In genomic region chr9:110623462-110624025, GRCh38 we compare ENCODE assay signal across 8 cellular contexts. TPM values are rescaled to one million over a fixed set of nuclear protein-coding genes. Genes with fewer than 3 reads are reported as not detected.
DNase-seq lines count a peak whose midpoint lies in the region; ATAC-seq and TF ChIP-seq lines count a peak whose summit lies in the region.

No MANE protein-coding gene starts in this region.

- no peaks in the 10 kb centered on the region for H4K20me1 ChIP-seq in OCI-LY3 (ENCODE audit: insufficient read depth, low read length)

- no peak overlapping the region for H2AFZ ChIP-seq in OCI-LY3 (ENCODE audit: low read depth, low read length)

- H3K4me2 ChIP-seq in OCI-LY3 (ENCODE audit: low read length) = peak overlapping the region; percentile 5

- H3K27me3 ChIP-seq in OCI-LY3 (ENCODE audit: low read depth, low read length) = no peaks in the 10 kb centered on the region

- peaks cover 37% of the 10 kb centered on the region for H3K4me1 ChIP-seq in OCI-LY3 (ENCODE audit: low read length)

- DNase-seq in stimulated activated CD4-positive, alpha-beta T cell treated with anti-CD3 and anti-CD28 coated beads, Interleukin-15, amount 100 ng/mL, for 24 hours = peak; percentile 9
- no peak for DNase-seq in stimulated activated CD4-positive, alpha-beta T cell treated with anti-CD3 and anti-CD28 coated beads, Interleukin-12 subunit alpha, Interleukin-12 subunit beta, amount 100 ng/mL, for 4 hours
- DNase-seq in HuH-7 (ENCODE audit: low spot score) (peak; percentile 36), dermis microvascular lymphatic vessel endothelial cell (ENCODE audit: low read depth in 2 of 2) (peak; percentile 40 to 58), midbrain (lab: John Stamatoyannopoulos, UW) (peak; percentile 82)
- no peak for DNase-seq in NK-92 treated with Interleukin-12 subunit alpha and Interleukin-12 subunit beta, amount 100 ng/mL, for 24 hours (lab: John Stamatoyannopoulos, UW)

- ATAC-seq in GM19023 (IDR thresholded peaks at IDR 0.05; ENCODE audit: unreplicated experiment) = no peak

- no peaks in the 10 kb centered on the region for H3K79me2 ChIP-seq in OCI-LY3 (ENCODE audit: low read length)

- peaks cover 4% of the 10 kb centered on the region for H3K36me3 ChIP-seq in OCI-LY3 (replicated peaks; ENCODE audit: low read depth, low read length)

- no peak overlapping the region for H3K4me3 ChIP-seq in OCI-LY3 (ENCODE audit: low read length)

- no peak overlapping the region for H3K27ac ChIP-seq in OCI-LY3 (ENCODE audit: low read length)

- no peaks in the 10 kb centered on the region for H3K9me3 ChIP-seq in OCI-LY3 (ENCODE audit: insufficient read depth, low read length)

- H3K9ac ChIP-seq in OCI-LY3 (ENCODE audit: low read length) = no peak overlapping the region

- peak; percentile 79 for TF ChIP-seq CTCF in OCI-LY3 (IDR thresholded peaks at IDR 0.05; ENCODE audit: low read depth, low read length)

RNA-seq across cellular contexts. Expression of gene SVEP1, which starts 44.0 kb away (rescaled TPM):
- under 0.01 and 0.13 TPM in 2 replicates for total RNA-seq in dermis microvascular lymphatic vessel endothelial cell

RNA-seq across cellular contexts. Expression of gene MUSK, which starts 45.0 kb away (rescaled TPM):
- not detected in 2 replicates for total RNA-seq in dermis microvascular lymphatic vessel endothelial cell

Comparison
In these comparisons a context has a peak if more than half of its experiments do, and no peak if none do; other contexts are left out.
1. DNase-seq: peak in stimulated activated CD4-positive, alpha-beta T cell treated with anti-CD3 and anti-CD28 coated beads, Interleukin-15, amount 100 ng/mL, for 24 hours (single experiment), HuH-7 (single experiment), dermis microvascular lymphatic vessel endothelial cell (2 of 2) and midbrain (single experiment); none in stimulated activated CD4-positive, alpha-beta T cell treated with anti-CD3 and anti-CD28 coated beads, Interleukin-12 subunit alpha, Interleukin-12 subunit beta, amount 100 ng/mL, for 4 hours (single experiment) and NK-92 treated with Interleukin-12 subunit alpha and Interleukin-12 subunit beta, amount 100 ng/mL, for 24 hours (single experiment).